28 cellular contexts compared by ENCODE assay signal in genomic region chr3:44445786-44446185, GRCh38.
"Had no signal": no experiment of that assay in that cellular context is flagged by ENCODE, and none has a peak within 500 bp of the region (broad histone marks: within the 10 kb centered on the region; RNA-seq: fewer than 3 reads in every experiment).

No MANE protein-coding gene starts in this region.

- H3K27ac ChIP-seq: brain microvascular endothelial cell, cardiac muscle cell, KMS-11, Peyer's patch, RWPE1, SJCRH30 had no signal

- H3K4me3 Mint-ChIP-seq: activated CD8-positive, alpha-beta T cell treated with anti-CD3 and anti-CD28 coated beads, Interleukin-2, amount 10 ng/mL, durations not matched to agents 7 days and 5 days had no signal

- H3K27ac Mint-ChIP-seq: activated CD8-positive, alpha-beta T cell treated with anti-CD3 and anti-CD28 coated beads, Interleukin-2, amount 10 ng/mL, durations not matched to agents 7 days and 5 days had no signal

- ATAC-seq: activated CD8-positive, alpha-beta T cell treated with anti-CD3 and anti-CD28 coated beads, Interleukin-2, amount 10 ng/mL, durations not matched to agents 7 days and 5 days; activated naive CD4-positive, alpha-beta T cell treated with anti-CD3 and anti-CD28 coated beads, Interleukin-2, amount 50 U/mL, for 72 hours had no signal

- H3K4me3 ChIP-seq: cardiac muscle cell, MG63, Peyer's patch, SJCRH30 had no signal

- H3K27me3 ChIP-seq: brain microvascular endothelial cell, cardiac muscle cell, MG63, Peyer's patch, SJCRH30 had no signal

- DNase-seq: activated CD4-positive, alpha-beta T cell treated with anti-CD3 and anti-CD28 coated beads for 48 hours; activated CD4-positive, alpha-beta T cell treated with anti-CD3 and anti-CD28 coated beads, Interleukin-2, amount 50 U/mL, for 4 hours; activated CD4-positive, CD25-positive, alpha-beta regulatory T cell treated with anti-CD3 and anti-CD28 coated beads, Interleukin-2, amount 50 U/mL, for 72 hours; activated CD8-positive, alpha-beta memory T cell treated with anti-CD3 and anti-CD28 coated beads, Interleukin-2, amount 50 U/mL, for 48 hours; activated CD8-positive, alpha-beta T cell treated with anti-CD3 and anti-CD28 coated beads, Interleukin-2, amount 10 ng/mL, durations not matched to agents 7 days and 5 days; activated T-cell treated with anti-CD3 and anti-CD28 coated beads, Interleukin-2, amount 50 U/mL, for 1 hour; brain microvascular endothelial cell; cerebellar nuclear complex; MG63; MV-4-11; NCI-H1092 treated with DMSO at 0.1 percent for 48 hours; NCI-H1417 treated with DMSO at 0.1 percent for 48 hours; NCI-H1694; NCI-H2029; NCI-H2107; NCI-H345; NCI-H510A; NCI-H526 treated with DMSO at 0.1 percent for 48 hours; NCI-H82; Peyer's patch; Right ventricle myocardium superior; SJCRH30; SK-N-SH; SW 1271 had no signal

- H3K9me3 ChIP-seq: MG63, Peyer's patch, SJCRH30 had no signal

- H3K4me1 ChIP-seq: SJCRH30 had no signal
